Comparison of ENCODE assay signal across 23 cellular contexts in genomic region chr12:113586461-113586860, GRCh38.
"Had no signal": no experiment of that assay in that cellular context is flagged by ENCODE, and none has a peak within 500 bp of the region (broad histone marks: within the 10 kb centered on the region; RNA-seq: fewer than 3 reads in every experiment).

No MANE protein-coding gene starts in this region.

- H2AFZ ChIP-seq: hepatocyte had no signal

- H3K27me3 ChIP-seq: ovary, vagina had no signal

- H3K4me1 ChIP-seq: foreskin keratinocyte, gastroesophageal sphincter, psoas muscle had no signal

- H3K4me3 ChIP-seq: dorsolateral prefrontal cortex, esophagus muscularis mucosa, gastroesophageal sphincter, heart left ventricle, hepatocyte, lung, ovary, psoas muscle, transverse colon, vagina had no signal

- H3K9me3 ChIP-seq: ovary, vagina had no signal

- ATAC-seq: foreskin keratinocyte; gastroesophageal sphincter; left lobe of liver; natural killer cell; psoas muscle; right cardiac atrium; stimulated activated naive B cell treated with anti-CD40 and anti-IgM and Interleukin-4, amounts not matched to agents 10 μg/mL and 1 μg/mL and 100 μg/mL, for 72 hours had no signal

- H3K4me2 ChIP-seq: hepatocyte had no signal

- H3K79me2 ChIP-seq: hepatocyte had no signal

- DNase-seq: dorsolateral prefrontal cortex; effector memory CD4-positive, alpha-beta T cell; foreskin keratinocyte; heart left ventricle; kidney; natural killer cell; occipital lobe; ovary; posterior cingulate gyrus; psoas muscle; right cardiac atrium; small intestine; stimulated activated CD4-positive, alpha-beta T cell treated with anti-CD3 and anti-CD28 coated beads, Interleukin-15, amount 100 ng/mL, for 24 hours; stimulated activated CD4-positive, alpha-beta T cell treated with anti-CD3 and anti-CD28 coated beads, Interleukin-2, amount 100 ng/mL, for 48 hours; stimulated activated naive B cell treated with anti-CD40 and anti-IgM and Interleukin-4, amounts not matched to agents 10 μg/mL and 1 μg/mL and 100 μg/mL, for 72 hours; transverse colon had no signal

- FAIRE-seq: endothelial cell of umbilical vein, kidney, small intestine had no signal

- H3K36me3 ChIP-seq: esophagus muscularis mucosa, gastroesophageal sphincter, heart left ventricle, ovary, transverse colon, vagina had no signal

- H3K27ac ChIP-seq: dorsolateral prefrontal cortex, esophagus muscularis mucosa, foreskin keratinocyte, gastroesophageal sphincter, heart left ventricle, hepatocyte, ovary, psoas muscle, transverse colon, vagina had no signal
